Comparison of ENCODE assay signal across 8 cellular contexts in genomic region chr17:42674755-42675347, GRCh38. TPM values are rescaled to one million over a fixed set of nuclear protein-coding genes. Genes with fewer than 3 reads are reported as not detected.
DNase-seq lines count a peak whose midpoint lies in the region; ATAC-seq, FAIRE-seq and TF ChIP-seq lines count a peak whose summit lies in the region.

No MANE protein-coding gene starts in this region.

- no peak for TF ChIP-seq CTCF in neural cell (IDR thresholded peaks at IDR 0.05; ENCODE audit: poor library complexity, severe bottlenecking)

- H3K79me2 ChIP-seq in neural cell (replicated peaks; ENCODE audit: insufficient read depth, low read length): peaks cover 8% of the 10 kb centered on the region

- TF ChIP-seq EP300 in neural cell (conservative IDR thresholded peaks at IDR 0.05; ENCODE audit: poor library complexity, severe bottlenecking): no peak

- no peaks in the 10 kb centered on the region for H3K27me3 ChIP-seq in neural cell (ENCODE audit: insufficient read depth, low read depth, low read length)

- no peaks in the 10 kb centered on the region for H4K20me1 ChIP-seq in neural cell (ENCODE audit: insufficient read depth)

- peak overlapping the region; percentile 80 for H3K4me3 ChIP-seq in neural cell (ENCODE audit: low read length)

- no peaks in the 10 kb centered on the region for H3K9me2 ChIP-seq in neural cell (ENCODE audit: insufficient read depth, low read length)

- DNase-seq in COR-L47 (lab: John Stamatoyannopoulos, UW): peak; percentile 78
- DNase-seq in NCI-H1105 (lab: John Stamatoyannopoulos, UW): peak; percentile 88
- DNase-seq in RCC 7860 (ENCODE audit: low spot score): no peak
- DNase-seq in sciatic nerve (ENCODE audit: low spot score): no peak
- no peak for DNase-seq in activated effector memory CD4-positive, alpha-beta T cell treated with anti-CD3 and anti-CD28 coated beads, Interleukin-2, amount 50 U/mL, for 16 hours

- no peaks in the 10 kb centered on the region for H3K9me3 Mint-ChIP-seq in dendritic cell treated with granulocyte-macrophage colony-stimulating factor and Interleukin-4, amounts not matched to agents 40 ng/mL and 50 ng/mL, for 4 days

- H3K9me3 ChIP-seq in neural cell (ENCODE audit: low read length): no peaks in the 10 kb centered on the region

- intact Hi-C loops in dendritic cell treated with granulocyte-macrophage colony-stimulating factor and Interleukin-4, amounts not matched to agents 40 ng/mL and 50 ng/mL, for 4 days (cut with micrococcal nuclease): no loop called here
- intact Hi-C loops in sciatic nerve (cut with DNase I): no loop called here

- H2AFZ ChIP-seq in neural cell (ENCODE audit: low read depth, low read length): no peak overlapping the region

- no peaks in the 10 kb centered on the region for H3K36me3 ChIP-seq in neural cell (ENCODE audit: insufficient read depth, low read length)

- peak overlapping the region; percentile 27 for H3K27ac Mint-ChIP-seq in dendritic cell treated with granulocyte-macrophage colony-stimulating factor and Interleukin-4, amounts not matched to agents 40 ng/mL and 50 ng/mL, for 4 days

- H3K4me2 ChIP-seq in neural cell (ENCODE audit: low read length): no peak overlapping the region

- no peak for FAIRE-seq in RCC 7860 (lab: Jason Lieb, UNC)

- TF ChIP-seq RAD21 in neural cell (conservative IDR thresholded peaks at IDR 0.05): no peak

- H3K27ac ChIP-seq in neural cell (ENCODE audit: low read length): no peak overlapping the region

- peaks cover 68% of the 10 kb centered on the region for H3K27me3 Mint-ChIP-seq in dendritic cell treated with granulocyte-macrophage colony-stimulating factor and Interleukin-4, amounts not matched to agents 40 ng/mL and 50 ng/mL, for 4 days

- H3K9ac ChIP-seq in neural cell (ENCODE audit: low read length): peak overlapping the region; percentile 86

- H3K4me3 Mint-ChIP-seq in dendritic cell treated with granulocyte-macrophage colony-stimulating factor and Interleukin-4, amounts not matched to agents 40 ng/mL and 50 ng/mL, for 4 days: no peak overlapping the region

- no peak for ATAC-seq in HG02973 (IDR thresholded peaks at IDR 0.05; ENCODE audit: unreplicated experiment)
- ATAC-seq in sciatic nerve: no peak

- H3K4me1 Mint-ChIP-seq in dendritic cell treated with granulocyte-macrophage colony-stimulating factor and Interleukin-4, amounts not matched to agents 40 ng/mL and 50 ng/mL, for 4 days (ENCODE audit: low read depth): peaks cover 58% of the 10 kb centered on the region

- H3F3A ChIP-seq in neural cell (ENCODE audit: insufficient read depth, low read length, poor library complexity, severe bottlenecking): no peaks in the 10 kb centered on the region

- no peaks in the 10 kb centered on the region for H3K36me3 Mint-ChIP-seq in dendritic cell treated with granulocyte-macrophage colony-stimulating factor and Interleukin-4, amounts not matched to agents 40 ng/mL and 50 ng/mL, for 4 days (ENCODE audit: low read depth)

TF ChIP-seq in neural cell, 6 proteins besides CTCF, POLR2A, EP300 and RAD21:
- no peak for TF ChIP-seq TAF1 (IDR thresholded peaks at IDR 0.05; ENCODE audit: low read depth)
- no peak for TF ChIP-seq POLR2AphosphoS5 (IDR thresholded peaks at IDR 0.05)
- no peak for TF ChIP-seq MXI1 (conservative IDR thresholded peaks at IDR 0.05; ENCODE audit: poor library complexity, severe bottlenecking)
- TF ChIP-seq SMC3 (conservative IDR thresholded peaks at IDR 0.05; ENCODE audit: poor library complexity): no peak
- no peak for TF ChIP-seq EZH2 (IDR thresholded peaks at IDR 0.05; ENCODE audit: borderline replicate concordance, insufficient read depth, low read length, poor library complexity, severe bottlenecking)
- TF ChIP-seq REST (IDR thresholded peaks at IDR 0.05; ENCODE audit: borderline replicate concordance): no peak

RNA-seq across cellular contexts. Expression of gene PLEKHH3, which starts 1.9 kb away (rescaled TPM):
- polyA plus RNA-seq in neural cell: 18.4 and 20.2 TPM in 2 replicates
- 14.1 and 19.0 TPM in 2 replicates for polyA minus RNA-seq in neural cell
- total RNA-seq in sciatic nerve: 40.3 TPM

RNA-seq across cellular contexts. Expression of gene CCR10, which starts 6.8 kb away (rescaled TPM):
- polyA plus RNA-seq in neural cell: 3.1 and 5.1 TPM in 2 replicates
- polyA minus RNA-seq in neural cell: 1.9 and 2.7 TPM in 2 replicates
- total RNA-seq in sciatic nerve: 3.5 TPM

RNA-seq across cellular contexts. Expression of gene CNTNAP1, which starts 7.5 kb away (rescaled TPM):
- 21.9 and 23.9 TPM in 2 replicates for polyA plus RNA-seq in neural cell
- polyA minus RNA-seq in neural cell: 29.0 and 32.8 TPM in 2 replicates
- 12.9 TPM for total RNA-seq in sciatic nerve

RNA-seq across cellular contexts. Expression of gene TUBG2, which starts 15.8 kb away (rescaled TPM):
- 24.9 and 28.9 TPM in 2 replicates for polyA plus RNA-seq in neural cell
- polyA minus RNA-seq in neural cell: 14.6 and 16.1 TPM in 2 replicates
- 46.8 TPM for total RNA-seq in sciatic nerve

Comparison
In these comparisons a context has a peak if more than half of its experiments do, and no peak if none do; other contexts are left out.
1. DNase-seq: peak in COR-L47 (single experiment) and NCI-H1105 (single experiment); none in RCC 7860 (single experiment), sciatic nerve (single experiment) and activated effector memory CD4-positive, alpha-beta T cell treated with anti-CD3 and anti-CD28 coated beads, Interleukin-2, amount 50 U/mL, for 16 hours (single experiment).